Comparison of ENCODE assay signal across 30 cellular contexts in the genomic region with DNA sequence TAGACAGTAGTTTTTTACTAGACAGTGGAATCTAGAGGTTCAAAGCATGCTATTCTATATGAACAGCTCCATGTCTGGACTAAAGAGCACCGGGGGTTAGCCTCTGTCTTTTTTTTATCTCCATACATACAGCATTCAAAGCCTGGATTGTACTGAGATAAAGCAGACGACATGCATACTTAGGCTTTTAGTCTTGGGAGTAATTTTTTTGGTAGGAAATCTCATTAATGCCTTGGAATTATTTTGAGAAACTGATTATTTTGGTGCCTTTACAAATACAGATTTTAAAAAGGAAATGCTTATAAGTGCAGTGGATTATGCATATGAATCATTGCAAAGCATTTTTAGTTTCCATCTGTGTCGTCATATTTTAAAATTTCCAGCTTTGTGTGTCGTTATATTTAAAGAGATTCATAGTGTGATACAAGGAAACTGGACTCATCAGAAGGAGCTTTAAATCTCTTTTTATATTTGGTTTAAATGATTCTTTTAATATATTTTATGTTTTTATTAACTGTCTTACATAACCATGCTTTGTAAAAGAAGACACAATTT.
DNase-seq lines count a peak whose midpoint lies in the region; ATAC-seq lines count a peak whose summit lies in the region.
"Had no signal": no experiment of that assay in that cellular context is flagged by ENCODE, and none has a peak within 500 bp of the region (broad histone marks: within the 10 kb centered on the region; RNA-seq: fewer than 3 reads in every experiment).

No MANE protein-coding gene starts in this region.

- no peak overlapping the region for H3K18ac ChIP-seq in mesendoderm (ENCODE audit: low read length)

- no peak overlapping the region for H2BK120ac ChIP-seq in mesendoderm (ENCODE audit: low read depth, low read length)

- H3K9me3 ChIP-seq in SK-N-MC (ENCODE audit: low read depth, low read length), result no peaks in the 10 kb centered on the region
- H3K9me3 ChIP-seq: adrenal gland, BLaER1 had no signal

- no peak overlapping the region for H3K4ac ChIP-seq in mesendoderm (ENCODE audit: low read depth, low read length)

- no peak overlapping the region for H3K4me2 ChIP-seq in mesendoderm (ENCODE audit: low read length)
- H3K4me2 ChIP-seq: BLaER1, GM23338 had no signal

- H3K27ac Mint-ChIP-seq in stimulated activated effector memory CD8-positive, alpha-beta T cell treated with anti-CD3 and anti-CD28 coated beads, Interleukin-12 subunit alpha, Interleukin-12 subunit beta, amount 100 ng/mL, for 72 hours, result no peak overlapping the region
- H3K27ac Mint-ChIP-seq: activated CD4-positive, alpha-beta memory T cell treated with anti-CD3 and anti-CD28 coated beads, Interleukin-2, amount 10 ng/mL, durations not matched to agents 7 days and 5 days; GM23338; naive B cell had no signal

- no peak overlapping the region for H2BK5ac ChIP-seq in mesendoderm (ENCODE audit: low read length)

- no peaks in the 10 kb centered on the region for H3K4me1 ChIP-seq in mesendoderm (ENCODE audit: control insufficient read depth, low read depth, low read length)
- H3K4me1 ChIP-seq: BLaER1 had no signal

- no peak overlapping the region for H2AK5ac ChIP-seq in mesendoderm (ENCODE audit: low read length)

- DNase-seq in ELR (ENCODE audit: low read depth) (peak; percentile 19), SK-N-MC (ENCODE audit: low read depth, low spot score) (peak; percentile 47), dedifferentiated amniotic fluid mesenchymal stem cell (ENCODE audit: extremely low spot score) (peak; percentile 87), mesendoderm (no peak), NCI-H1105 (lab: John Stamatoyannopoulos, UW) (no peak), NCI-H187 (lab: John Stamatoyannopoulos, UW) (no peak)
- DNase-seq in stimulated activated effector memory CD8-positive, alpha-beta T cell treated with anti-CD3 and anti-CD28 coated beads, Interleukin-12 subunit alpha, Interleukin-12 subunit beta, amount 100 ng/mL, for 72 hours (ENCODE audit: low spot score in 2 of 2), result no peak
- DNase-seq: activated CD4-positive, alpha-beta memory T cell treated with anti-CD3 and anti-CD28 coated beads, Interleukin-2, amount 10 ng/mL, durations not matched to agents 7 days and 5 days; activated CD4-positive, alpha-beta T cell treated with anti-CD3 and anti-CD28 coated beads for 1 hour; activated CD8-positive, alpha-beta memory T cell treated with anti-CD3 and anti-CD28 coated beads, Interleukin-2, amount 50 U/mL, for 4 hours; activated naive CD4-positive, alpha-beta T cell; adrenal gland; glutamatergic neuron; islet precursor cell; left ventricle myocardium superior; naive B cell; NCI-H1092; NCI-H1930; NCI-H2171 treated with DMSO at 0.1 percent for 48 hours; NCI-H524; nucleus accumbens; Right ventricle myocardium superior; stimulated activated CD4-positive, alpha-beta T cell treated with anti-CD3 and anti-CD28 coated beads, Interleukin-15, amount 100 ng/mL, for 24 hours; stimulated activated CD4-positive, alpha-beta T cell treated with anti-CD3 and anti-CD28 coated beads, Interleukin-4, amount 100 ng/mL, for 4 hours; SW 1271; trophoblast cell had no signal

- H3K23ac ChIP-seq in mesendoderm (ENCODE audit: low read length), result no peak overlapping the region

- no peak for ATAC-seq in GM18502 (IDR thresholded peaks at IDR 0.05; ENCODE audit: poor library complexity, unreplicated experiment)
- no peak for ATAC-seq in stimulated activated effector memory CD8-positive, alpha-beta T cell treated with anti-CD3 and anti-CD28 coated beads, Interleukin-12 subunit alpha, Interleukin-12 subunit beta, amount 100 ng/mL, for 72 hours
- ATAC-seq: GM23338, left ventricle myocardium superior had no signal

- H3K79me2 ChIP-seq in mesendoderm (ENCODE audit: control insufficient read depth, insufficient read depth, low read length), result no peaks in the 10 kb centered on the region

- H3K36me3 ChIP-seq in SK-N-MC (ENCODE audit: insufficient read depth, low read length), result peaks cover 36% of the 10 kb centered on the region
- H3K36me3 ChIP-seq in mesendoderm (ENCODE audit: control insufficient read depth, insufficient read depth, low read length), result no peaks in the 10 kb centered on the region
- H3K36me3 ChIP-seq: adrenal gland had no signal

- H3K79me1 ChIP-seq in mesendoderm (ENCODE audit: low read length), result no peaks in the 10 kb centered on the region

- peaks cover 46% of the 10 kb centered on the region for H3K36me3 Mint-ChIP-seq in stimulated activated effector memory CD8-positive, alpha-beta T cell treated with anti-CD3 and anti-CD28 coated beads, Interleukin-12 subunit alpha, Interleukin-12 subunit beta, amount 100 ng/mL, for 72 hours

- H4K5ac ChIP-seq in mesendoderm (ENCODE audit: low read length), result no peak overlapping the region

- peaks cover 8% of the 10 kb centered on the region for H3K4me1 Mint-ChIP-seq in stimulated activated effector memory CD8-positive, alpha-beta T cell treated with anti-CD3 and anti-CD28 coated beads, Interleukin-12 subunit alpha, Interleukin-12 subunit beta, amount 100 ng/mL, for 72 hours
- H3K4me1 Mint-ChIP-seq: activated CD4-positive, alpha-beta memory T cell treated with anti-CD3 and anti-CD28 coated beads, Interleukin-2, amount 10 ng/mL, durations not matched to agents 7 days and 5 days had no signal

- H3K27ac ChIP-seq in SK-N-MC, result peak overlapping the region; percentile 77
- H3K27ac ChIP-seq in mesendoderm (ENCODE audit: low read depth, low read length), result no peak overlapping the region
- H3K27ac ChIP-seq: adrenal gland, BLaER1 had no signal

- H3K56ac ChIP-seq in mesendoderm (ENCODE audit: low read length), result no peak overlapping the region

- no CpG with 5 or more reads among the region's 4 CpGs for WGBS in mesendoderm (ENCODE audit: extremely low coverage, insufficient coverage, low lambda C conversion rate)

- H2BK15ac ChIP-seq in mesendoderm (replicated peaks; ENCODE audit: low read depth), result no peak overlapping the region

- no peak overlapping the region for H3K4me3 Mint-ChIP-seq in stimulated activated effector memory CD8-positive, alpha-beta T cell treated with anti-CD3 and anti-CD28 coated beads, Interleukin-12 subunit alpha, Interleukin-12 subunit beta, amount 100 ng/mL, for 72 hours
- H3K4me3 Mint-ChIP-seq: activated CD4-positive, alpha-beta memory T cell treated with anti-CD3 and anti-CD28 coated beads, Interleukin-2, amount 10 ng/mL, durations not matched to agents 7 days and 5 days; brain; GM23338; naive B cell had no signal

- peak overlapping the region; percentile 28 for H4K8ac ChIP-seq in mesendoderm (ENCODE audit: low read depth, low read length)

- peak overlapping the region; percentile 24 for H3K4me3 ChIP-seq in SK-N-MC
- H3K4me3 ChIP-seq in mesendoderm (ENCODE audit: low read length), result no peak overlapping the region
- H3K4me3 ChIP-seq: adrenal gland, BLaER1, GM23338 had no signal

- H3K9me3 Mint-ChIP-seq in stimulated activated effector memory CD8-positive, alpha-beta T cell treated with anti-CD3 and anti-CD28 coated beads, Interleukin-12 subunit alpha, Interleukin-12 subunit beta, amount 100 ng/mL, for 72 hours, result no peaks in the 10 kb centered on the region
- H3K9me3 Mint-ChIP-seq: GM23338 had no signal

- no peak overlapping the region for H3K9ac ChIP-seq in SK-N-MC (ENCODE audit: insufficient read length)
- H3K9ac ChIP-seq in mesendoderm (ENCODE audit: low read length), result no peak overlapping the region
- H3K9ac ChIP-seq: BLaER1 had no signal

- no peaks in the 10 kb centered on the region for H3K27me3 ChIP-seq in mesendoderm (ENCODE audit: insufficient read depth, low read length, poor library complexity)
- H3K27me3 ChIP-seq: adrenal gland, BLaER1 had no signal

Comparison
In these comparisons a context has a peak if more than half of its experiments do, and no peak if none do; other contexts are left out.
1. DNase-seq: peak in ELR (single experiment), SK-N-MC (single experiment) and dedifferentiated amniotic fluid mesenchymal stem cell (single experiment); none in mesendoderm (single experiment), NCI-H1105 (single experiment), NCI-H187 (0 of 2) and stimulated activated effector memory CD8-positive, alpha-beta T cell treated with anti-CD3 and anti-CD28 coated beads, Interleukin-12 subunit alpha, Interleukin-12 subunit beta, amount 100 ng/mL, for 72 hours (0 of 2).